Comparison of ENCODE assay signal across 39 cellular contexts in genomic region chr5:108171759-108172158, GRCh38.
"Had no signal": no experiment of that assay in that cellular context is flagged by ENCODE, and none has a peak within 500 bp of the region (broad histone marks: within the 10 kb centered on the region; RNA-seq: fewer than 3 reads in every experiment).

No MANE protein-coding gene starts in this region.

- H3K4me1 Mint-ChIP-seq: activated naive CD4-positive, alpha-beta T cell treated with anti-CD3 and anti-CD28 coated beads, Interleukin-2, amount 10 ng/mL, durations not matched to agents 7 days and 5 days; activated naive CD4-positive, alpha-beta T cell treated with anti-CD3 and anti-CD28 coated beads, Interleukin-2, amount 50 U/mL, for 24 hours; activated naive CD8-positive, alpha-beta T cell treated with anti-CD3 and anti-CD28 coated beads for 36 hours; activated naive CD8-positive, alpha-beta T cell treated with anti-CD3 and anti-CD28 coated beads, Interleukin-2, amount 10 ng/mL, durations not matched to agents 7 days and 5 days; activated naive CD8-positive, alpha-beta T cell treated with anti-CD3 and anti-CD28 coated beads, Interleukin-2, amount 50 U/mL, for 24 hours; activated T-helper 17 cell treated with anti-CD3 and anti-CD28 coated beads, Interleukin-2, amount 50 U/mL, for 72 hours; central memory CD8-positive, alpha-beta T cell had no signal

- H3K4me1 ChIP-seq: adrenal gland, ascending aorta, body of pancreas, breast epithelium had no signal

- DNase-seq: activated effector memory CD4-positive, alpha-beta T cell treated with anti-CD3 and anti-CD28 coated beads, Interleukin-2, amount 50 U/mL, for 16 hours; activated effector memory CD4-positive, alpha-beta T cell treated with Interleukin-2 at 50 U/mL for 16 hours; activated gamma-delta T cell; activated gamma-delta T cell treated with Interleukin-2 at 50 U/mL for 16 hours; activated naive CD4-positive, alpha-beta T cell; activated naive CD4-positive, alpha-beta T cell treated with anti-CD3 and anti-CD28 coated beads for 36 hours; activated naive CD4-positive, alpha-beta T cell treated with anti-CD3 and anti-CD28 coated beads, Interleukin-2, amount 10 ng/mL, durations not matched to agents 7 days and 5 days; activated naive CD4-positive, alpha-beta T cell treated with anti-CD3 and anti-CD28 coated beads, Interleukin-2, amount 50 U/mL, for 16 hours; activated naive CD4-positive, alpha-beta T cell treated with Interleukin-2 at 50 U/mL for 16 hours; activated naive CD8-positive, alpha-beta T cell treated with anti-CD3 and anti-CD28 coated beads for 36 hours; activated naive CD8-positive, alpha-beta T cell treated with anti-CD3 and anti-CD28 coated beads, Interleukin-2, amount 10 ng/mL, durations not matched to agents 7 days and 5 days; activated naive CD8-positive, alpha-beta T cell treated with anti-CD3 and anti-CD28 coated beads, Interleukin-2, amount 50 U/mL, for 24 hours; activated T-cell treated with anti-CD3 and anti-CD28 coated beads, Interleukin-2, amount 50 U/mL, for 4 hours; activated T-cell treated with anti-CD3 and anti-CD28 coated beads, Interleukin-2, amount 50 U/mL, for 48 hours; activated T-cell treated with anti-CD3 and anti-CD28 coated beads, Interleukin-2, amount 50 U/mL, for 72 hours; adrenal gland; amniotic stem cell; amygdala; anterior cingulate cortex; aorta; body of pancreas; brain microvascular endothelial cell; caudate nucleus; central memory CD4-positive, alpha-beta T cell; cerebellar nuclear complex had no signal

- ATAC-seq: activated naive CD4-positive, alpha-beta T cell treated with anti-CD3 and anti-CD28 coated beads, Interleukin-2, amount 50 U/mL, for 72 hours; activated naive CD8-positive, alpha-beta T cell treated with anti-CD3 and anti-CD28 coated beads, Interleukin-2, amount 50 U/mL, for 24 hours; activated T-cell treated with anti-CD3 and anti-CD28 coated beads, Interleukin-2, amount 50 U/mL, for 4 hours; activated T-cell treated with anti-CD3 and anti-CD28 coated beads, Interleukin-2, amount 50 U/mL, for 72 hours; activated T-helper 17 cell treated with anti-CD3 and anti-CD28 coated beads, Interleukin-2, amount 50 U/mL, for 72 hours; body of pancreas had no signal

- H3K4me3 Mint-ChIP-seq: activated naive CD4-positive, alpha-beta T cell treated with anti-CD3 and anti-CD28 coated beads for 36 hours; activated naive CD4-positive, alpha-beta T cell treated with anti-CD3 and anti-CD28 coated beads, Interleukin-2, amount 10 ng/mL, durations not matched to agents 7 days and 5 days; activated naive CD4-positive, alpha-beta T cell treated with anti-CD3 and anti-CD28 coated beads, Interleukin-2, amount 50 U/mL, for 24 hours; activated naive CD8-positive, alpha-beta T cell; activated naive CD8-positive, alpha-beta T cell treated with anti-CD3 and anti-CD28 coated beads for 36 hours; activated naive CD8-positive, alpha-beta T cell treated with anti-CD3 and anti-CD28 coated beads, Interleukin-2, amount 10 ng/mL, durations not matched to agents 7 days and 5 days; activated naive CD8-positive, alpha-beta T cell treated with anti-CD3 and anti-CD28 coated beads, Interleukin-2, amount 50 U/mL, for 24 hours; activated T-cell treated with anti-CD3 and anti-CD28 coated beads, Interleukin-2, amount 50 U/mL, for 4 hours; activated T-cell treated with anti-CD3 and anti-CD28 coated beads, Interleukin-2, amount 50 U/mL, for 72 hours; activated T-helper 1 cell treated with anti-CD3 and anti-CD28 coated beads, Interleukin-12 subunit alpha, Interleukin-12 subunit beta, Interleukin-2, Interleukin-4 antibody, amounts not matched to agents 30 ng/mL and 10 ng/mL and 1 ng/mL, durations not matched to agents 14 hours and 24 hours and 36 hours; activated T-helper 17 cell treated with anti-CD3 and anti-CD28 coated beads, Interleukin-2, amount 50 U/mL, for 72 hours; brain; central memory CD8-positive, alpha-beta T cell had no signal

- H3K27ac Mint-ChIP-seq: activated naive CD4-positive, alpha-beta T cell treated with anti-CD3 and anti-CD28 coated beads for 36 hours; activated naive CD4-positive, alpha-beta T cell treated with anti-CD3 and anti-CD28 coated beads, Interleukin-2, amount 10 ng/mL, durations not matched to agents 7 days and 5 days; activated naive CD4-positive, alpha-beta T cell treated with anti-CD3 and anti-CD28 coated beads, Interleukin-2, amount 50 U/mL, for 24 hours; activated naive CD4-positive, alpha-beta T cell treated with anti-CD3 and anti-CD28 coated beads, Interleukin-2, amount 50 U/mL, for 72 hours; activated naive CD8-positive, alpha-beta T cell; activated naive CD8-positive, alpha-beta T cell treated with anti-CD3 and anti-CD28 coated beads for 36 hours; activated naive CD8-positive, alpha-beta T cell treated with anti-CD3 and anti-CD28 coated beads, Interleukin-2, amount 10 ng/mL, durations not matched to agents 7 days and 5 days; activated naive CD8-positive, alpha-beta T cell treated with anti-CD3 and anti-CD28 coated beads, Interleukin-2, amount 50 U/mL, for 24 hours; activated T-cell treated with anti-CD3 and anti-CD28 coated beads, Interleukin-2, amount 50 U/mL, for 72 hours; activated T-helper 1 cell treated with anti-CD3 and anti-CD28 coated beads, Interleukin-12 subunit alpha, Interleukin-12 subunit beta, Interleukin-2, Interleukin-4 antibody, amounts not matched to agents 30 ng/mL and 10 ng/mL and 1 ng/mL, durations not matched to agents 14 hours and 24 hours and 36 hours; activated T-helper 17 cell treated with anti-CD3 and anti-CD28 coated beads, Interleukin-2, amount 50 U/mL, for 72 hours; activated T-helper 2 cell treated with anti-CD3 and anti-CD28 coated beads, Interferon-gamma antibody, Interleukin-2, Interleukin-4, amounts not matched to agents 10 μg/mL and 5 μg/mL and 100 μg/mL, durations not matched to agents 14 hours and 24 hours and 36 hours had no signal

- H3K27me3 ChIP-seq: adrenal gland, ascending aorta, body of pancreas, brain microvascular endothelial cell, breast epithelium, cardiac muscle cell had no signal

- H3K27me3 Mint-ChIP-seq: activated naive CD4-positive, alpha-beta T cell treated with anti-CD3 and anti-CD28 coated beads, Interleukin-2, amount 10 ng/mL, durations not matched to agents 7 days and 5 days; activated naive CD4-positive, alpha-beta T cell treated with anti-CD3 and anti-CD28 coated beads, Interleukin-2, amount 50 U/mL, for 24 hours; activated naive CD8-positive, alpha-beta T cell; activated naive CD8-positive, alpha-beta T cell treated with anti-CD3 and anti-CD28 coated beads for 36 hours; activated naive CD8-positive, alpha-beta T cell treated with anti-CD3 and anti-CD28 coated beads, Interleukin-2, amount 10 ng/mL, durations not matched to agents 7 days and 5 days; activated naive CD8-positive, alpha-beta T cell treated with anti-CD3 and anti-CD28 coated beads, Interleukin-2, amount 50 U/mL, for 24 hours; activated T-helper 17 cell treated with anti-CD3 and anti-CD28 coated beads, Interleukin-2, amount 50 U/mL, for 72 hours; brain; central memory CD8-positive, alpha-beta T cell had no signal

- FAIRE-seq: astrocyte, bronchial epithelial cell, colon had no signal

- H3K9me3 Mint-ChIP-seq: activated naive CD4-positive, alpha-beta T cell treated with anti-CD3 and anti-CD28 coated beads for 36 hours; activated naive CD4-positive, alpha-beta T cell treated with anti-CD3 and anti-CD28 coated beads, Interleukin-2, amount 10 ng/mL, durations not matched to agents 7 days and 5 days; activated naive CD4-positive, alpha-beta T cell treated with anti-CD3 and anti-CD28 coated beads, Interleukin-2, amount 50 U/mL, for 24 hours; activated naive CD4-positive, alpha-beta T cell treated with anti-CD3 and anti-CD28 coated beads, Interleukin-2, amount 50 U/mL, for 72 hours; activated naive CD8-positive, alpha-beta T cell treated with anti-CD3 and anti-CD28 coated beads, Interleukin-2, amount 50 U/mL, for 24 hours; activated T-cell treated with anti-CD3 and anti-CD28 coated beads, Interleukin-2, amount 50 U/mL, for 4 hours; activated T-cell treated with anti-CD3 and anti-CD28 coated beads, Interleukin-2, amount 50 U/mL, for 72 hours; activated T-helper 1 cell treated with anti-CD3 and anti-CD28 coated beads, Interleukin-12 subunit alpha, Interleukin-12 subunit beta, Interleukin-2, Interleukin-4 antibody, amounts not matched to agents 30 ng/mL and 10 ng/mL and 1 ng/mL, durations not matched to agents 14 hours and 24 hours and 36 hours; activated T-helper 17 cell treated with anti-CD3 and anti-CD28 coated beads, Interleukin-2, amount 50 U/mL, for 72 hours; activated T-helper 2 cell treated with anti-CD3 and anti-CD28 coated beads, Interferon-gamma antibody, Interleukin-2, Interleukin-4, amounts not matched to agents 10 μg/mL and 5 μg/mL and 100 μg/mL, durations not matched to agents 14 hours and 24 hours and 36 hours; brain; central memory CD8-positive, alpha-beta T cell had no signal

- H3K4me3 ChIP-seq: adrenal gland, ascending aorta, body of pancreas, breast epithelium, cardiac muscle cell had no signal

- H3K36me3 ChIP-seq: adrenal gland, ascending aorta, brain microvascular endothelial cell, breast epithelium, cardiac muscle cell had no signal

- H3K27ac ChIP-seq: adrenal gland, ascending aorta, body of pancreas, brain microvascular endothelial cell, breast epithelium, cardiac muscle cell had no signal

- H3K9me3 ChIP-seq: adrenal gland, ascending aorta, body of pancreas, breast epithelium had no signal

- H3K36me3 Mint-ChIP-seq: activated naive CD4-positive, alpha-beta T cell treated with anti-CD3 and anti-CD28 coated beads, Interleukin-2, amount 10 ng/mL, durations not matched to agents 7 days and 5 days had no signal
